Comparison of ENCODE assay signal across 8 cellular contexts in the genomic region with DNA sequence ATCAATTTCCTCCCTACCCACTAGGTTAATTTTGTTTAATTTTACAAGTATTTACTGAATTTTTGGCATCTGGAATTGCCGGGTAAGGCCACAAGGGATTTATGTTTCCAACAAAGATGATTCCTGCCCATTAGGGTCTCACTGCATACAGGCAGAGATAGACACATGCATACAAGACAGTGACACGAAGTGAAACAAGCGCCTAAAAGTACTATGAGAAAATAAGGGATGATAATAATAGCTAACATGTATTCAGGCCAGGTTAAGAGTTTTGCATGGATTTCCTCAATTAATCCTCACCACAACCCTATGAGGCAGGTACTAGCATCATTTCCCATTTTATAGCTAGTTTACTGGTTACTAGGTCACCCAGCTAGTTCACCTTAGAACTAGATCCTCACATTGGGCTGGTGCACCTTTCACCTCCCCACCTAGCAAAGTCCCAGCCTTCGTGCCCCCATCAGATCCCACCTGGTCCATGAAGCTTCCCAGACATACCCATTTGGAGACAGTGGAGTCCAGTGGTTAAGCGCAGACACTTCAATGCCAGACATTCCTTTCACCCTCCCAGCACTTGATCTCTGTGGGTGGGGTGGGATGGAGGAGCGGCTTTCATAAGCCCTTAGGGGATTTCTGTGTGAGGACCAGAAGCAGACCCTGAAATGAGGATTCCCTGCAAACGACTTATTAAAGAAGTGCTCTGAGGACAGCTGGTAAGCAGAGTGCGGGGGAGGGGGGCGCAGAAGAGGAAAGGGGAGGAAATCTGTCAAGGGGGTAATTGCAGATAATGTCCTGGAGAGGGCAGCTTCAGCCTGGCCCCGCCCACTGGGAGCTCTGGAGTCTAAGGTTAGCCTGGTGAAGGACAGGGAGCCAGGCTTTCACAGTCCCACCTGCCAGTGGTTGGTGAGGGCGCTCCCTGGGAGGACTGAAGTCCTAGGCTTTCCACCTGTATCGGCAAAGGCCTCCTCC. TPM values are rescaled to one million over a fixed set of nuclear protein-coding genes. Genes with fewer than 3 reads are reported as not detected.
DNase-seq lines count a peak whose midpoint lies in the region; ATAC-seq, FAIRE-seq and TF ChIP-seq lines count a peak whose summit lies in the region.

No MANE protein-coding gene starts in this region.

- H3K79me2 ChIP-seq in parathyroid adenoma = no peaks in the 10 kb centered on the region

- no peak for ATAC-seq in GM18498 (IDR thresholded peaks at IDR 0.05; ENCODE audit: unreplicated experiment)

- DNase-seq in DMS 273 treated with DMSO at 0.1 percent for 48 hours (lab: John Stamatoyannopoulos, UW) = peak; percentile 22
- peak; percentile 32 for DNase-seq in HTR-8/SVneo (ENCODE audit: insufficient read length, low spot score)
- peak in 3 of 5 donors; percentile 9 to 24 (median 14) for DNase-seq in T-helper 1 cell
- DNase-seq in endodermal cell = peak; percentile 92
- DNase-seq in glomerular visceral epithelial cell (ENCODE audit: extremely low spot score) = no peak
- no peak for DNase-seq in A172 (ENCODE audit: low spot score)

- TF ChIP-seq CTCF in endodermal cell (conservative IDR thresholded peaks at IDR 0.05) (peak; percentile 73), parathyroid adenoma (IDR thresholded peaks at IDR 0.05) (peak; percentile 6)

- H3K27me3 ChIP-seq in endodermal cell (ENCODE audit: control insufficient read depth, insufficient read depth, low read length, poor library complexity, severe bottlenecking) = peaks cover 9% of the 10 kb centered on the region
- H3K27me3 ChIP-seq in parathyroid adenoma (ENCODE audit: control insufficient read depth, insufficient read depth, low read length) = no peaks in the 10 kb centered on the region

- H3K27me3 Mint-ChIP-seq in endodermal cell (ENCODE audit: insufficient read depth) = peaks cover 28% of the 10 kb centered on the region

- no peak overlapping the region for H3K9ac ChIP-seq in endodermal cell (ENCODE audit: extremely low read depth, low read length, poor library complexity, severe bottlenecking)
- H3K9ac ChIP-seq in parathyroid adenoma = no peak overlapping the region

- FAIRE-seq in HTR-8/SVneo (lab: Jason Lieb, UNC) = no peak

- WGBS in endodermal cell (ENCODE audit: insufficient coverage in 1 of 2, insufficient read length in 1 of 2), 2 experiments = 58 to 80% methylated on average over 1 to 12 of the region's 12 CpGs

- H3K36me3 ChIP-seq in endodermal cell (ENCODE audit: control insufficient read depth, insufficient read depth, low read length) (no peaks in the 10 kb centered on the region), parathyroid adenoma (ENCODE audit: control insufficient read depth, insufficient read depth, low read length) (no peaks in the 10 kb centered on the region)

- H3K36me3 Mint-ChIP-seq in endodermal cell (ENCODE audit: low read depth) = no peaks in the 10 kb centered on the region

- H3K9me3 Mint-ChIP-seq in endodermal cell = no peaks in the 10 kb centered on the region

- H3K4me3 ChIP-seq in endodermal cell (ENCODE audit: low read length) = no peak overlapping the region
- no peak overlapping the region for H3K4me3 ChIP-seq in parathyroid adenoma (ENCODE audit: low read depth, low read length)

- H2AFZ ChIP-seq in parathyroid adenoma = no peak overlapping the region

- peaks cover 4% of the 10 kb centered on the region for H3K4me1 Mint-ChIP-seq in endodermal cell

- H3K27ac Mint-ChIP-seq in endodermal cell = no peak overlapping the region

- no peak overlapping the region for H3K4me2 ChIP-seq in parathyroid adenoma (ENCODE audit: low read length)

- H3K4me3 Mint-ChIP-seq in endodermal cell = no peak overlapping the region

- no peaks in the 10 kb centered on the region for H3K4me1 ChIP-seq in endodermal cell (ENCODE audit: control insufficient read depth, insufficient read depth, low read length)
- H3K4me1 ChIP-seq in parathyroid adenoma = no peaks in the 10 kb centered on the region

- H3K9me3 ChIP-seq in endodermal cell (ENCODE audit: control insufficient read depth, low read length) (no peaks in the 10 kb centered on the region), parathyroid adenoma (ENCODE audit: control insufficient read depth, low read length) (no peaks in the 10 kb centered on the region)

- H3K27ac ChIP-seq in endodermal cell (ENCODE audit: low read depth, low read length) (no peak overlapping the region), parathyroid adenoma (no peak overlapping the region)

RNA-seq across cellular contexts. Expression of a gene that starts 5.8 kb away (rescaled TPM):
- total RNA-seq in endodermal cell = 10 to 100 TPM; 61.1 to 85.2 TPM
- 121 TPM for polyA plus RNA-seq in endodermal cell (2013, experiment 1 of 2)
- 111 TPM for polyA plus RNA-seq in endodermal cell (2013, experiment 2 of 2)
- total RNA-seq in A172 (2014; rRNA removed; shearing (Covaris generic)) = 111 and 127 TPM in 2 replicates

RNA-seq across cellular contexts. Expression of a gene that starts 28.1 kb away (rescaled TPM):
- total RNA-seq in endodermal cell = 1 to 10 TPM; 1.5 to 1.6 TPM
- 7.3 TPM for polyA plus RNA-seq in endodermal cell (2013, experiment 1 of 2)
- 12.0 TPM for polyA plus RNA-seq in endodermal cell (2013, experiment 2 of 2)
- not detected in 2 replicates for total RNA-seq in A172 (2014; rRNA removed; shearing (Covaris generic))

Comparison
In these comparisons a context has a peak if more than half of its experiments do, and no peak if none do; other contexts are left out.
1. DNase-seq: peak in DMS 273 treated with DMSO at 0.1 percent for 48 hours (single experiment), HTR-8/SVneo (single experiment), T-helper 1 cell (3 of 5) and endodermal cell (single experiment); none in glomerular visceral epithelial cell (single experiment) and A172 (single experiment).